ENCODE assay signal across 8 cellular contexts in the genomic region with DNA sequence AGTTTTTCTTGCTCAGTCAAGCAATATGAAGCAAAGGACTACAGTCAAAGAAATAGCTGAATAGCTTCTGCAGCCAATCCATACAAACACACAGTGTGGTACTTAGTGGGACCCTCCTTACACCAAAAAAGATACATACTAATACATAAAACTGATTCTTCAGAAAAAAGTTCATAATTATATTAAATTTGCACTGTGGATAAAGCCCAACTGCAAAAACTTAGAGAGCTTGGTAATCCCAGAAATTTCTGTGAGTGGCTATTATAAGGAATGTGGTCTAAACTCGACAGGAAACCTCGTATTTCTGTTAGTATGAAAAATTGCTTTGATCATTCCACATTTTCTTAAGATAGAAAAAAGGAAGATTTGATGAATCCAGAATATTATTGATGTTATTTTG.
"Had no signal": no experiment of that assay in that cellular context is flagged by ENCODE, and none has a peak within 500 bp of the region (broad histone marks: within the 10 kb centered on the region; RNA-seq: fewer than 3 reads in every experiment).

No MANE protein-coding gene starts in this region.

- DNase-seq: IMR-90, KBM-7, KG1 had no signal

- H3K27ac ChIP-seq: HL-60, KMS-11 had no signal

- H3K4me3 ChIP-seq: K562 had no signal

- H3K9ac ChIP-seq: KMS-11 had no signal

- H3K4me2 ChIP-seq: KMS-11 had no signal

- ATAC-seq: HepG2, K562 had no signal

- FAIRE-seq: HepG2, HTR-8/SVneo, K562 had no signal
